In the genomic region with DNA sequence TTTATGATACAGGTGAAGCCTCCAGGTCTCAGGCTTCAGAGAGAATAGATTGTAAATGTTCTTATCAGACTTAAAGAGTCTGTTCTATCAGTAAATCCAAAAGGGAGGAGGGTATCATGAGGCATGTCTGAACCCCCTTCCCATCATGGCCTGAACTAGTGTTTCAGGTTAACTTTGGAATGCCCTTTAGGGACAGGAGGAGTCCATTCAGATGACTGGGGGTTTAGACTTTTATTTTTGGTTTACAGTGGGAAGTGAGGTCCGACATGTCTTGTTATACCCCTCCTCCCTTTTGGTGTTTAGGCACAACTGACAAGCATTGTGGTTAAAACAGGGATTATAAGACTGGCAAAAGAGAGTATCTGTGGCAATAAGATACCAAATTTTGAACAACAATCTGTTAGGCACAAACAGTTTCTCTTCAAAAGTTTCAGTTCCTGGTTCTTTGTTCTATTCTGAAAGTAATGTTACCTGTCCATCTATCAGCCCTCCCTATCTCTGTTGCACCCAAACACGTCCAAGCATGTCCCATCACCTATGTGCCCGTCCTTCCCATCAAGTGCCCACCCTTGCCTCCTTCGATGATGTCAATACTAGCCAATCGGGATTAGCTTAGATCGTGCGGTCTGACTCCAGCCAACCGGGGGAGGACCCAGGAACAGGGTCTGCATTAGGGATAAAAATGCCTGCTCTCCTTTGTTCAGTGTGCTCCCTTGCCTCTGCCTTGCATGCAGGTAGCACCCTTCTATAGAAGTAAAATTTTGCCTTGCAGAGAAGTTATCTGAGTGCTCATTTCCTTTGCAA, we compare ENCODE assay signal across 1 cellular context.
TF ChIP-seq lines count a peak whose summit lies in the region.

No MANE protein-coding gene starts in this region.

TF ChIP-seq in WTC11, 78 proteins besides CTCF, POLR2A, EP300 and RAD21:
- TF ChIP-seq, protein P1, sequence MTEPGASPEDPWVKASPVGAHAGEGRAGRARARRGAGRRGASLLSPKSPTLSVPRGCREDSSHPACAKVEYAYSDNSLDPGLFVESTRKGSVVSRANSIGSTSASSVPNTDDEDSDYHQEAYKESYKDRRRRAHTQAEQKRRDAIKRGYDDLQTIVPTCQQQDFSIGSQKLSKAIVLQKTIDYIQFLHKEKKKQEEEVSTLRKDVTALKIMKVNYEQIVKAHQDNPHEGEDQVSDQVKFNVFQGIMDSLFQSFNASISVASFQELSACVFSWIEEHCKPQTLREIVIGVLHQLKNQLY (CRISPR knock-in tag; IDR thresholded peaks at IDR 0.05), result no peak
- no peak for TF ChIP-seq ZNF425 (CRISPR knock-in tag; conservative IDR thresholded peaks at IDR 0.05)
- no peak for TF ChIP-seq NR3C1 (CRISPR knock-in tag; conservative IDR thresholded peaks at IDR 0.05; ENCODE audit: low read depth)
- TF ChIP-seq CREM (CRISPR knock-in tag; IDR thresholded peaks at IDR 0.05), result no peak
- TF ChIP-seq TEAD1 (CRISPR knock-in tag; IDR thresholded peaks at IDR 0.05), result no peak
- TF ChIP-seq ZNF416 (CRISPR knock-in tag; IDR thresholded peaks at IDR 0.05), result no peak
- no peak for TF ChIP-seq RORB (CRISPR knock-in tag; IDR thresholded peaks at IDR 0.05)
- no peak for TF ChIP-seq NR2C2 (CRISPR knock-in tag; IDR thresholded peaks at IDR 0.05)
- TF ChIP-seq IRF1 (CRISPR knock-in tag; IDR thresholded peaks at IDR 0.05), result no peak
- TF ChIP-seq, protein P2, sequence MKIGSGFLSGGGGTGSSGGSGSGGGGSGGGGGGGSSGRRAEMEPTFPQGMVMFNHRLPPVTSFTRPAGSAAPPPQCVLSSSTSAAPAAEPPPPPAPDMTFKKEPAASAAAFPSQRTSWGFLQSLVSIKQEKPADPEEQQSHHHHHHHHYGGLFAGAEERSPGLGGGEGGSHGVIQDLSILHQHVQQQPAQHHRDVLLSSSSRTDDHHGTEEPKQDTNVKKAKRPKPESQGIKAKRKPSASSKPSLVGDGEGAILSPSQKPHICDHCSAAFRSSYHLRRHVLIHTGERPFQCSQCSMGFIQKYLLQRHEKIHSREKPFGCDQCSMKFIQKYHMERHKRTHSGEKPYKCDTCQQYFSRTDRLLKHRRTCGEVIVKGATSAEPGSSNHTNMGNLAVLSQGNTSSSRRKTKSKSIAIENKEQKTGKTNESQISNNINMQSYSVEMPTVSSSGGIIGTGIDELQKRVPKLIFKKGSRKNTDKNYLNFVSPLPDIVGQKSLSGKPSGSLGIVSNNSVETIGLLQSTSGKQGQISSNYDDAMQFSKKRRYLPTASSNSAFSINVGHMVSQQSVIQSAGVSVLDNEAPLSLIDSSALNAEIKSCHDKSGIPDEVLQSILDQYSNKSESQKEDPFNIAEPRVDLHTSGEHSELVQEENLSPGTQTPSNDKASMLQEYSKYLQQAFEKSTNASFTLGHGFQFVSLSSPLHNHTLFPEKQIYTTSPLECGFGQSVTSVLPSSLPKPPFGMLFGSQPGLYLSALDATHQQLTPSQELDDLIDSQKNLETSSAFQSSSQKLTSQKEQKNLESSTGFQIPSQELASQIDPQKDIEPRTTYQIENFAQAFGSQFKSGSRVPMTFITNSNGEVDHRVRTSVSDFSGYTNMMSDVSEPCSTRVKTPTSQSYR (CRISPR knock-in tag; IDR thresholded peaks at IDR 0.05), result no peak
- TF ChIP-seq ZNF396 (CRISPR knock-in tag; IDR thresholded peaks at IDR 0.05; ENCODE audit: borderline replicate concordance), result no peak
- TF ChIP-seq, protein P3, sequence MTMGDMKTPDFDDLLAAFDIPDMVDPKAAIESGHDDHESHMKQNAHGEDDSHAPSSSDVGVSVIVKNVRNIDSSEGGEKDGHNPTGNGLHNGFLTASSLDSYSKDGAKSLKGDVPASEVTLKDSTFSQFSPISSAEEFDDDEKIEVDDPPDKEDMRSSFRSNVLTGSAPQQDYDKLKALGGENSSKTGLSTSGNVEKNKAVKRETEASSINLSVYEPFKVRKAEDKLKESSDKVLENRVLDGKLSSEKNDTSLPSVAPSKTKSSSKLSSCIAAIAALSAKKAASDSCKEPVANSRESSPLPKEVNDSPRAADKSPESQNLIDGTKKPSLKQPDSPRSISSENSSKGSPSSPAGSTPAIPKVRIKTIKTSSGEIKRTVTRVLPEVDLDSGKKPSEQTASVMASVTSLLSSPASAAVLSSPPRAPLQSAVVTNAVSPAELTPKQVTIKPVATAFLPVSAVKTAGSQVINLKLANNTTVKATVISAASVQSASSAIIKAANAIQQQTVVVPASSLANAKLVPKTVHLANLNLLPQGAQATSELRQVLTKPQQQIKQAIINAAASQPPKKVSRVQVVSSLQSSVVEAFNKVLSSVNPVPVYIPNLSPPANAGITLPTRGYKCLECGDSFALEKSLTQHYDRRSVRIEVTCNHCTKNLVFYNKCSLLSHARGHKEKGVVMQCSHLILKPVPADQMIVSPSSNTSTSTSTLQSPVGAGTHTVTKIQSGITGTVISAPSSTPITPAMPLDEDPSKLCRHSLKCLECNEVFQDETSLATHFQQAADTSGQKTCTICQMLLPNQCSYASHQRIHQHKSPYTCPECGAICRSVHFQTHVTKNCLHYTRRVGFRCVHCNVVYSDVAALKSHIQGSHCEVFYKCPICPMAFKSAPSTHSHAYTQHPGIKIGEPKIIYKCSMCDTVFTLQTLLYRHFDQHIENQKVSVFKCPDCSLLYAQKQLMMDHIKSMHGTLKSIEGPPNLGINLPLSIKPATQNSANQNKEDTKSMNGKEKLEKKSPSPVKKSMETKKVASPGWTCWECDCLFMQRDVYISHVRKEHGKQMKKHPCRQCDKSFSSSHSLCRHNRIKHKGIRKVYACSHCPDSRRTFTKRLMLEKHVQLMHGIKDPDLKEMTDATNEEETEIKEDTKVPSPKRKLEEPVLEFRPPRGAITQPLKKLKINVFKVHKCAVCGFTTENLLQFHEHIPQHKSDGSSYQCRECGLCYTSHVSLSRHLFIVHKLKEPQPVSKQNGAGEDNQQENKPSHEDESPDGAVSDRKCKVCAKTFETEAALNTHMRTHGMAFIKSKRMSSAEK (CRISPR knock-in tag; IDR thresholded peaks at IDR 0.05; ENCODE audit: borderline replicate concordance), result no peak
- TF ChIP-seq ZNF671 (CRISPR knock-in tag; IDR thresholded peaks at IDR 0.05), result no peak
- no peak for TF ChIP-seq ESRRA (CRISPR knock-in tag; IDR thresholded peaks at IDR 0.05; ENCODE audit: borderline replicate concordance)
- no peak for TF ChIP-seq TEAD4 (CRISPR knock-in tag; IDR thresholded peaks at IDR 0.05)
